In genomic region chr15:29377141-29377540, GRCh38 we compare ENCODE assay signal across 19 cellular contexts.
"Had no signal": no experiment of that assay in that cellular context is flagged by ENCODE, and none has a peak within 500 bp of the region (broad histone marks: within the 10 kb centered on the region; RNA-seq: fewer than 3 reads in every experiment).

No MANE protein-coding gene starts in this region.

- H3K9me3 ChIP-seq: gastrocnemius medialis, heart right ventricle, spleen, testis, upper lobe of right lung had no signal

- ATAC-seq: activated CD8-positive, alpha-beta T cell treated with anti-CD3 and anti-CD28 coated beads, Interleukin-2, amount 10 ng/mL, durations not matched to agents 7 days and 5 days; activated naive CD4-positive, alpha-beta T cell treated with anti-CD3 and anti-CD28 coated beads, Interleukin-2, amount 50 U/mL, for 72 hours; effector memory CD8-positive, alpha-beta T cell; gastrocnemius medialis; heart right ventricle; sciatic nerve; upper lobe of right lung had no signal

- H3K4me3 Mint-ChIP-seq: activated CD4-positive, alpha-beta T cell treated with anti-CD3 and anti-CD28 coated beads, Interleukin-2, amount 10 ng/mL, durations not matched to agents 24 days and 14 days; activated CD8-positive, alpha-beta T cell treated with anti-CD3 and anti-CD28 coated beads, Interleukin-2, amount 10 ng/mL, durations not matched to agents 7 days and 5 days; effector memory CD8-positive, alpha-beta T cell; nephron; stimulated activated naive CD8-positive, alpha-beta T cell treated with anti-CD3 and anti-CD28 coated beads, Interleukin-15, Interleukin-2, amounts not matched to agents 100 ng/mL and 50 ng/mL, for 24 hours; T-helper 1 cell treated with Interleukin-12 subunit alpha and Interleukin-12 subunit beta and Interleukin-4 antibody, amounts not matched to agents 30 μg/mL and 1 μg/mL, for 36 hours; WTC11 had no signal

- DNase-seq: activated CD4-positive, alpha-beta T cell treated with anti-CD3 and anti-CD28 coated beads, Interleukin-2, amount 10 ng/mL, durations not matched to agents 24 days and 14 days; activated CD8-positive, alpha-beta memory T cell treated with anti-CD3 and anti-CD28 coated beads, Interleukin-2, amount 50 U/mL, for 4 hours; activated CD8-positive, alpha-beta T cell treated with anti-CD3 and anti-CD28 coated beads, Interleukin-2, amount 10 ng/mL, durations not matched to agents 7 days and 5 days; activated gamma-delta T cell; activated T-cell treated with anti-CD3 and anti-CD28 coated beads, Interleukin-2, amount 50 U/mL, for 48 hours; dermis blood vessel endothelial cell; effector memory CD8-positive, alpha-beta T cell; gastrocnemius medialis; heart right ventricle; spleen; testis; upper lobe of right lung had no signal

- H3K27me3 ChIP-seq: gastrocnemius medialis, testis, upper lobe of right lung had no signal

- H3K4me1 Mint-ChIP-seq: activated CD4-positive, alpha-beta T cell treated with anti-CD3 and anti-CD28 coated beads, Interleukin-2, amount 10 ng/mL, durations not matched to agents 24 days and 14 days; nephron had no signal

- H3K36me3 Mint-ChIP-seq: activated naive CD4-positive, alpha-beta T cell treated with anti-CD3 and anti-CD28 coated beads, Interleukin-2, amount 50 U/mL, for 72 hours; WTC11 had no signal

- H3K27ac Mint-ChIP-seq: activated CD4-positive, alpha-beta T cell treated with anti-CD3 and anti-CD28 coated beads, Interleukin-2, amount 10 ng/mL, durations not matched to agents 24 days and 14 days; activated CD8-positive, alpha-beta T cell treated with anti-CD3 and anti-CD28 coated beads, Interleukin-2, amount 10 ng/mL, durations not matched to agents 7 days and 5 days; activated naive CD4-positive, alpha-beta T cell treated with anti-CD3 and anti-CD28 coated beads, Interleukin-2, amount 50 U/mL, for 72 hours; effector memory CD8-positive, alpha-beta T cell; nephron; T-helper 1 cell treated with Interleukin-12 subunit alpha and Interleukin-12 subunit beta and Interleukin-4 antibody, amounts not matched to agents 30 μg/mL and 1 μg/mL, for 36 hours; WTC11 had no signal

- H3K4me3 ChIP-seq: gastrocnemius medialis, heart right ventricle, spleen, testis, upper lobe of right lung had no signal

- H3K4me1 ChIP-seq: gastrocnemius medialis, heart right ventricle, spleen, testis, upper lobe of right lung had no signal

- H3K9me3 Mint-ChIP-seq: activated CD4-positive, alpha-beta T cell treated with anti-CD3 and anti-CD28 coated beads, Interleukin-2, amount 10 ng/mL, durations not matched to agents 24 days and 14 days; activated naive CD4-positive, alpha-beta T cell treated with anti-CD3 and anti-CD28 coated beads, Interleukin-2, amount 50 U/mL, for 72 hours; effector memory CD8-positive, alpha-beta T cell; nephron; stimulated activated naive CD8-positive, alpha-beta T cell treated with anti-CD3 and anti-CD28 coated beads, Interleukin-15, Interleukin-2, amounts not matched to agents 100 ng/mL and 50 ng/mL, for 24 hours; T-helper 1 cell treated with Interleukin-12 subunit alpha and Interleukin-12 subunit beta and Interleukin-4 antibody, amounts not matched to agents 30 μg/mL and 1 μg/mL, for 36 hours; WTC11 had no signal

- H3K36me3 ChIP-seq: gastrocnemius medialis, heart right ventricle, spleen, upper lobe of right lung had no signal

- H3K27ac ChIP-seq: epithelial cell of prostate, gastrocnemius medialis, heart right ventricle, spleen, testis, upper lobe of right lung had no signal
